In the genomic region with DNA sequence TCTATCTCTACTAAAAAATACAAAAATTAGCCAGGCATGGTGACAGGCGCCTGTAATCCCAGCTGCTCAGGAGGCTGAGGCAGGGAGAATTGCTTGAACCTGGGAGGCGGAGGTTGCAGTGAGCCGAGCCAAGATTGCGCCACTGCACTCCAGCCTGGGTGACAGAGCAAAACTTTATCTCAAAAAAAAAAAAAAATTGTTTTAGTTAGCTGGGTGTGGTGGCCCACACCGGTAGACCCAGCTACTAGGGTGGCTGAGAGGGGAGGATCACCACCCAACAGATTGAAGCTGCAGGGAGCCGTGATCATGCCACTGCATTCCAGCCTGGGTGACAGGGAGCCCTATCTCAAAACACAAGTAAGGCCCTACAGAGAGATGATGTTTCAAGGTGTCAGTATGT, we compare ENCODE assay signal across 8 cellular contexts. TPM values are rescaled to one million over a fixed set of nuclear protein-coding genes. Genes with fewer than 3 reads are reported as not detected.
A peak's percentile ranks its signal among the peaks of the same experiment; 100 is the strongest.
DNase-seq lines count a peak whose midpoint lies in the region; ATAC-seq and TF ChIP-seq lines count a peak whose summit lies in the region.
"Not testable (repeated sequence)": the region's sequence is repeated elsewhere in the genome, so short reads cannot be mapped to it uniquely, and the experiment has no call there.

No MANE protein-coding gene starts in this region.

- H2BK20ac ChIP-seq in H9 (ENCODE audit: low read depth, low read length, poor library complexity, severe bottlenecking), result not testable (repeated sequence)

- not testable (repeated sequence) for ATAC-seq in activated CD8-positive, alpha-beta memory T cell treated with anti-CD3 and anti-CD28 coated beads, Interleukin-2, amount 10 ng/mL, durations not matched to agents 7 days and 5 days; body of pancreas

- H4K5ac ChIP-seq in H9 (ENCODE audit: insufficient read length, low read depth, low read length); mesendoderm (ENCODE audit: low read length): not testable (repeated sequence)

- H2AK5ac ChIP-seq in H9 (ENCODE audit: insufficient read length, low read length); mesendoderm (ENCODE audit: low read length): not testable (repeated sequence)

- not testable (repeated sequence) for H4K20me1 ChIP-seq in H9 (ENCODE audit: control insufficient read depth, insufficient read depth, insufficient read length)

- not testable (repeated sequence) for H2BK15ac ChIP-seq in H9 (ENCODE audit: low read depth, low read length); mesendoderm (replicated peaks; ENCODE audit: low read depth)

- H3K9me3 ChIP-seq in H9 (ENCODE audit: control insufficient read depth, low read depth, low read length); body of pancreas; skeletal muscle satellite cell (replicated peaks; ENCODE audit: low read length): not testable (repeated sequence)

- CTCF ChIA-PET in activated CD8-positive, alpha-beta memory T cell treated with anti-CD3 and anti-CD28 coated beads, Interleukin-2, amount 10 ng/mL, durations not matched to agents 7 days and 5 days (lab: Charles Lee), result interaction anchor here (0.9 to 4.4 kb wide), 4 partner anchors 113 to 771 kb away, joined by 3 to 39 read pairs (median 4); a partner anchor contains a TSS

- H2BK120ac ChIP-seq in H9 (ENCODE audit: low read depth, low read length, poor library complexity, severe bottlenecking); mesendoderm (ENCODE audit: low read depth, low read length): not testable (repeated sequence)

- not testable (repeated sequence) for TF ChIP-seq CTCF in 22Rv1 (IDR thresholded peaks at IDR 0.05); H9 (conservative IDR thresholded peaks at IDR 0.05); body of pancreas (IDR thresholded peaks at IDR 0.05); fibroblast of the aortic adventitia (IDR thresholded peaks at IDR 0.05; ENCODE audit: insufficient read depth, low read length)

- H4K8ac ChIP-seq in H9 (replicated peaks; ENCODE audit: insufficient read length, low read depth, low read length); mesendoderm (ENCODE audit: low read depth, low read length): not testable (repeated sequence)

- H3K4ac ChIP-seq in H9 (ENCODE audit: low read depth, low read length); mesendoderm (ENCODE audit: low read depth, low read length): not testable (repeated sequence)

- not testable (repeated sequence) for H3K56ac ChIP-seq in H9 (ENCODE audit: insufficient read length, low read depth, low read length)
- peak overlapping the region; percentile 25 for H3K56ac ChIP-seq in mesendoderm (ENCODE audit: low read length)

- TF ChIP-seq POLR2A in body of pancreas (IDR thresholded peaks at IDR 0.05), result not testable (repeated sequence)

- peaks cover 16% of the 10 kb centered on the region for H3K23me2 ChIP-seq in H9 (ENCODE audit: insufficient read length, low read depth, low read length, poor library complexity, severe bottlenecking)

- not testable (repeated sequence) for H3K9ac ChIP-seq in H9 (ENCODE audit: extremely low read depth, insufficient read length, low read length); skeletal muscle satellite cell (ENCODE audit: low read depth, low read length)
- H3K9ac ChIP-seq in mesendoderm (ENCODE audit: low read length), result peak overlapping the region; percentile 37

- not testable (repeated sequence) for H3K4me1 ChIP-seq in H9 (ENCODE audit: insufficient read depth, low read length); mesendoderm (ENCODE audit: control insufficient read depth, low read depth, low read length)
- H3K4me1 ChIP-seq in body of pancreas (peaks cover 66% of the 10 kb centered on the region), skeletal muscle satellite cell (ENCODE audit: control insufficient read depth, insufficient read depth, low read length) (peaks cover 47% of the 10 kb centered on the region)

- H3K4me3 ChIP-seq in body of pancreas; mesendoderm (ENCODE audit: low read length): not testable (repeated sequence)
- H3K4me3 ChIP-seq in fibroblast of the aortic adventitia (ENCODE audit: low read depth, low read length), result peak overlapping the region; percentile 17
- peak overlapping the region; percentile 3 for H3K4me3 ChIP-seq in skeletal muscle satellite cell (ENCODE audit: low read length)

- H3K36me3 Mint-ChIP-seq in H9 (ENCODE audit: insufficient read depth in 1 of 3, low read depth in 3 of 3), result peaks cover 33 to 53% (median 49%) of the 10 kb centered on the region in 3 experiments
- H3K36me3 Mint-ChIP-seq in activated CD8-positive, alpha-beta memory T cell treated with anti-CD3 and anti-CD28 coated beads, Interleukin-2, amount 10 ng/mL, durations not matched to agents 7 days and 5 days, result peaks cover 32% of the 10 kb centered on the region

- H2BK12ac ChIP-seq in H9 (ENCODE audit: insufficient read length, low read depth, low read length), result not testable (repeated sequence)

- H3K36me3 ChIP-seq in body of pancreas (replicated peaks in 1 of 2; ENCODE audit: insufficient read depth in 1 of 2, low read depth in 2 of 2); mesendoderm (ENCODE audit: control insufficient read depth, insufficient read depth, low read length): not testable (repeated sequence)
- H3K36me3 ChIP-seq in skeletal muscle satellite cell (ENCODE audit: insufficient read depth, low read length), result peaks cover 36% of the 10 kb centered on the region

- H3K27ac ChIP-seq in 22Rv1 (peak overlapping the region; percentile 89), body of pancreas (peak overlapping the region; percentile 9 to 92 (median 58))
- not testable (repeated sequence) for H3K27ac ChIP-seq in H9 (ENCODE audit: insufficient read length, low read depth, low read length); mesendoderm (ENCODE audit: low read depth, low read length)

- H3T11ph ChIP-seq in H9 (ENCODE audit: low read length), result not testable (repeated sequence)

- H3K4me3 Mint-ChIP-seq in H9, result peak overlapping the region; percentile 95 to 98
- peak overlapping the region; percentile 17 for H3K4me3 Mint-ChIP-seq in activated CD8-positive, alpha-beta memory T cell treated with anti-CD3 and anti-CD28 coated beads, Interleukin-2, amount 10 ng/mL, durations not matched to agents 7 days and 5 days

- not testable (repeated sequence) for DNase-seq in H9; activated CD8-positive, alpha-beta memory T cell treated with anti-CD3 and anti-CD28 coated beads, Interleukin-2, amount 10 ng/mL, durations not matched to agents 7 days and 5 days; fibroblast of the aortic adventitia (ENCODE audit: low read depth); mesendoderm
- DNase-seq in OCI-M1 (lab: John Stamatoyannopoulos, UW) (peak; percentile 19), body of pancreas (peak; percentile 28 to 57 (median 48))

- intact Hi-C loops in body of pancreas (cut with DNase I), result not testable (repeated sequence)

- not testable (repeated sequence) for H3K23ac ChIP-seq in H9 (ENCODE audit: insufficient read length, low read depth, low read length)
- peak overlapping the region; percentile 17 for H3K23ac ChIP-seq in mesendoderm (ENCODE audit: low read length)

- not testable (repeated sequence) for H2AFZ ChIP-seq in H9 (ENCODE audit: low read length)

- WGBS in H9 (ENCODE audit: extremely low coverage, insufficient read length, low lambda C conversion rate), result no CpG with 5 or more reads among the region's 6 CpGs
- 21 to 40% methylated on average over 6 of the region's 6 CpGs for WGBS in body of pancreas, 2 donors
- WGBS in mesendoderm (ENCODE audit: extremely low coverage, insufficient coverage, low lambda C conversion rate), result no CpG with 5 or more reads among the region's 6 CpGs

- not testable (repeated sequence) for H3K14ac ChIP-seq in H9 (ENCODE audit: insufficient read depth, low read length)

- H3K27me3 ChIP-seq in H9 (ENCODE audit: insufficient read depth, low read length); body of pancreas; mesendoderm (ENCODE audit: insufficient read depth, low read length, poor library complexity); skeletal muscle satellite cell (ENCODE audit: control insufficient read depth, insufficient read depth, low read length): not testable (repeated sequence)

- H3K4me1 Mint-ChIP-seq in H9, result peaks cover 38 to 53% of the 10 kb centered on the region in 2 experiments
- H3K4me1 Mint-ChIP-seq in activated CD8-positive, alpha-beta memory T cell treated with anti-CD3 and anti-CD28 coated beads, Interleukin-2, amount 10 ng/mL, durations not matched to agents 7 days and 5 days, result peaks cover 65% of the 10 kb centered on the region

- H3K27ac Mint-ChIP-seq in H9, result peak overlapping the region in 1 of 3 experiments; percentile 72; a peak in 1 of 7 replicates
- peak overlapping the region; percentile 59 for H3K27ac Mint-ChIP-seq in activated CD8-positive, alpha-beta memory T cell treated with anti-CD3 and anti-CD28 coated beads, Interleukin-2, amount 10 ng/mL, durations not matched to agents 7 days and 5 days

- H4K91ac ChIP-seq in H9 (ENCODE audit: insufficient read length, low read depth, low read length), result not testable (repeated sequence)

- H3K79me2 ChIP-seq in H9 (ENCODE audit: insufficient read depth, low read length), result peaks cover 13% of the 10 kb centered on the region
- peaks cover 38% of the 10 kb centered on the region for H3K79me2 ChIP-seq in mesendoderm (ENCODE audit: control insufficient read depth, insufficient read depth, low read length)

- H3K79me1 ChIP-seq in H9 (ENCODE audit: insufficient read depth, low read depth, low read length, poor library complexity, severe bottlenecking), result not testable (repeated sequence)
- peaks cover 20% of the 10 kb centered on the region for H3K79me1 ChIP-seq in mesendoderm (ENCODE audit: low read length)

- H3K27me3 Mint-ChIP-seq in H9 (ENCODE audit: low read depth); activated CD8-positive, alpha-beta memory T cell treated with anti-CD3 and anti-CD28 coated beads, Interleukin-2, amount 10 ng/mL, durations not matched to agents 7 days and 5 days: not testable (repeated sequence)

- H3K9me3 Mint-ChIP-seq in H9; activated CD8-positive, alpha-beta memory T cell treated with anti-CD3 and anti-CD28 coated beads, Interleukin-2, amount 10 ng/mL, durations not matched to agents 7 days and 5 days (ENCODE audit: low read depth): not testable (repeated sequence)

- H3K4me2 ChIP-seq in H9 (ENCODE audit: insufficient read depth, insufficient read length, low read length), result not testable (repeated sequence)
- peak overlapping the region; percentile 4 for H3K4me2 ChIP-seq in mesendoderm (ENCODE audit: low read length)
- H3K4me2 ChIP-seq in skeletal muscle satellite cell (ENCODE audit: low read length), result peak overlapping the region; percentile 65

- not testable (repeated sequence) for H3K18ac ChIP-seq in H9 (ENCODE audit: insufficient read length, low read depth, low read length); mesendoderm (ENCODE audit: low read length)

- not testable (repeated sequence) for H2BK5ac ChIP-seq in H9 (ENCODE audit: insufficient read length, low read length); mesendoderm (ENCODE audit: low read length)

RNA-seq across cellular contexts. Expression of a gene that starts 2.2 kb away (rescaled TPM):
- 145 and 148 TPM in 2 replicates for total RNA-seq in H9 (2021)
- 100 to 1,000 TPM; 140 to 182 TPM for total RNA-seq in activated CD8-positive, alpha-beta memory T cell treated with anti-CD3 and anti-CD28 coated beads, Interleukin-2, amount 10 ng/mL, durations not matched to agents 7 days and 5 days
- total RNA-seq in body of pancreas, result 10 to 100 TPM; 25.4 to 35.6 TPM
- 64.5 and 68.3 TPM in 2 replicates for total RNA-seq in fibroblast of the aortic adventitia (ENCODE audit: low replicate concordance)
- polyA plus RNA-seq in mesendoderm (2013, experiment 1 of 2), result 202 TPM
- 199 TPM for polyA plus RNA-seq in mesendoderm (2013, experiment 2 of 2)
- 113 and 146 TPM in 2 replicates for total RNA-seq in skeletal muscle satellite cell (2012; rRNA removed)

RNA-seq across cellular contexts. Expression of a gene that starts 3.8 kb away (rescaled TPM):
- 61.1 and 61.9 TPM in 2 replicates for total RNA-seq in H9 (2021)
- 10 to 100 TPM; 28.7 to 36.1 TPM for total RNA-seq in activated CD8-positive, alpha-beta memory T cell treated with anti-CD3 and anti-CD28 coated beads, Interleukin-2, amount 10 ng/mL, durations not matched to agents 7 days and 5 days
- total RNA-seq in body of pancreas, result 10 to 100 TPM; 21.1 to 22.8 TPM
- 28.6 and 32.5 TPM in 2 replicates for total RNA-seq in fibroblast of the aortic adventitia (ENCODE audit: low replicate concordance)
- polyA plus RNA-seq in mesendoderm (2013, experiment 1 of 2), result 39.4 TPM
- polyA plus RNA-seq in mesendoderm (2013, experiment 2 of 2), result 38.7 TPM
- 25.1 and 25.3 TPM in 2 replicates for total RNA-seq in skeletal muscle satellite cell (2012; rRNA removed)
